Comparison of ENCODE assay signal across 10 cellular contexts in genomic region chr2:240024766-240025165, GRCh38. TPM values are rescaled to one million over a fixed set of nuclear protein-coding genes. Genes with fewer than 3 reads are reported as not detected.
DNase-seq lines count a peak whose midpoint lies in the region; ATAC-seq and TF ChIP-seq lines count a peak whose summit lies in the region.
"Had no signal": no experiment of that assay in that cellular context is flagged by ENCODE, and none has a peak within 500 bp of the region (broad histone marks: within the 10 kb centered on the region; RNA-seq: fewer than 3 reads in every experiment).

No MANE protein-coding gene starts in this region.

- no peak for TF ChIP-seq CTCF in GM12875 (IDR thresholded peaks at IDR 0.05; ENCODE audit: borderline replicate concordance, insufficient read depth, low read depth, low read length)
- no peak for TF ChIP-seq CTCF in coronary artery (IDR thresholded peaks at IDR 0.05)
- TF ChIP-seq CTCF in thoracic aorta (IDR thresholded peaks at IDR 0.05): no peak

- no peak overlapping the region for H2BK120ac ChIP-seq in mesendoderm (ENCODE audit: low read depth, low read length)

- no peak overlapping the region for H4K8ac ChIP-seq in mesendoderm (ENCODE audit: low read depth, low read length)

- WGBS in mesendoderm (ENCODE audit: extremely low coverage, insufficient coverage, low lambda C conversion rate): no CpG with 5 or more reads among the region's 22 CpGs

- no peak overlapping the region for H3K18ac ChIP-seq in mesendoderm (ENCODE audit: low read length)

- H3K36me3 ChIP-seq in SJCRH30: peaks cover 14% of the 10 kb centered on the region
- peaks cover 6% of the 10 kb centered on the region for H3K36me3 ChIP-seq in mesendoderm (ENCODE audit: control insufficient read depth, insufficient read depth, low read length)
- H3K36me3 ChIP-seq in thoracic aorta: peaks cover 8% of the 10 kb centered on the region

- peak overlapping the region; percentile 21; the same call in 1 of the 2 replicates for H3K27ac ChIP-seq in SJCRH30
- H3K27ac ChIP-seq in coronary artery: peak overlapping the region; percentile 93 to 99
- no peak overlapping the region for H3K27ac ChIP-seq in mesendoderm (ENCODE audit: low read depth, low read length)
- H3K27ac ChIP-seq in thoracic aorta: peak overlapping the region in 1 of 2 donors; percentile 98

- no peaks in the 10 kb centered on the region for H3K27me3 ChIP-seq in SJCRH30
- H3K27me3 ChIP-seq in mesendoderm (ENCODE audit: insufficient read depth, low read length, poor library complexity): no peaks in the 10 kb centered on the region
- H3K27me3 ChIP-seq in thoracic aorta (replicated peaks; ENCODE audit: insufficient read depth): no peaks in the 10 kb centered on the region

- H2BK15ac ChIP-seq in mesendoderm (replicated peaks; ENCODE audit: low read depth): no peak overlapping the region

- peaks cover 23% of the 10 kb centered on the region for H3K79me2 ChIP-seq in mesendoderm (ENCODE audit: control insufficient read depth, insufficient read depth, low read length)

- H4K5ac ChIP-seq in mesendoderm (ENCODE audit: low read length): no peak overlapping the region

- H2BK5ac ChIP-seq in mesendoderm (ENCODE audit: low read length): no peak overlapping the region

- H3K4me1 ChIP-seq in SJCRH30 (no peaks in the 10 kb centered on the region), mesendoderm (ENCODE audit: control insufficient read depth, low read depth, low read length) (no peaks in the 10 kb centered on the region), thoracic aorta (ENCODE audit: control insufficient read depth in 1 of 2, low read depth in 2 of 2) (peaks cover 9 to 12% of the 10 kb centered on the region in 2 donors)

- H2AK5ac ChIP-seq in mesendoderm (ENCODE audit: low read length): no peak overlapping the region

- H3K9ac ChIP-seq in mesendoderm (ENCODE audit: low read length): peak overlapping the region; percentile 79

- peak; percentile 9 for ATAC-seq in HG02798 (IDR thresholded peaks at IDR 0.05; ENCODE audit: poor library complexity, unreplicated experiment)
- ATAC-seq in thoracic aorta (ENCODE audit: insufficient number of reproducible peaks, low FRiP score, low read depth): no peak

- DNase-seq in SJCRH30 (peak in 1 of 2 experiments; percentile 12), coronary artery (ENCODE audit: low spot score) (no peak), mesendoderm (peak; percentile 8), thoracic aorta (ENCODE audit: low spot score) (no peak), T1000 (lab: John Stamatoyannopoulos, UW) (no peak), NCI-H2029 treated with DMSO at 0.1 percent for 48 hours (lab: John Stamatoyannopoulos, UW) (no peak)

- no peak overlapping the region for H3K4ac ChIP-seq in mesendoderm (ENCODE audit: low read depth, low read length)

- peak overlapping the region; percentile 84 for H3K56ac ChIP-seq in mesendoderm (ENCODE audit: low read length)

- H3K4me3 ChIP-seq in GM12875 (ENCODE audit: low read depth, low read length): peak overlapping the region; percentile 98
- peak overlapping the region; percentile 69 for H3K4me3 ChIP-seq in SJCRH30
- peak overlapping the region; percentile 100 for H3K4me3 ChIP-seq in coronary artery
- H3K4me3 ChIP-seq in mesendoderm (ENCODE audit: low read length): peak overlapping the region; percentile 85
- H3K4me3 ChIP-seq in thoracic aorta: peak overlapping the region; percentile 100

- H3K9me3 ChIP-seq in SJCRH30 (replicated peaks): no peaks in the 10 kb centered on the region
- H3K9me3 ChIP-seq in thoracic aorta: no peaks in the 10 kb centered on the region

- H3K23ac ChIP-seq in mesendoderm (ENCODE audit: low read length): no peak overlapping the region

- peak overlapping the region; percentile 85 for H3K4me2 ChIP-seq in mesendoderm (ENCODE audit: low read length)

- peaks cover 19% of the 10 kb centered on the region for H3K79me1 ChIP-seq in mesendoderm (ENCODE audit: low read length)

RNA-seq across cellular contexts. Expression of gene NDUFA10, which starts 0.4 kb away (rescaled TPM):
- 146 and 171 TPM in 2 replicates for total RNA-seq in SJCRH30 (2014; rRNA removed; shearing (Covaris generic))
- polyA plus RNA-seq in mesendoderm (2013, experiment 1 of 2): 76.3 TPM
- polyA plus RNA-seq in mesendoderm (2013, experiment 2 of 2): 75.8 TPM
- 10 to 100 TPM; 61.0 to 78.4 TPM for total RNA-seq in thoracic aorta

RNA-seq across cellular contexts. Expression of gene OR6B2, which starts 5.5 kb away (rescaled TPM):
- not detected in 2 replicates for total RNA-seq in SJCRH30 (2014; rRNA removed; shearing (Covaris generic))
- 0.03 TPM for polyA plus RNA-seq in mesendoderm (2013, experiment 1 of 2)
- polyA plus RNA-seq in mesendoderm (2013, experiment 2 of 2): 0.06 TPM
- total RNA-seq in thoracic aorta: not detected
- total RNA-seq: activated CD8-positive, alpha-beta memory T cell treated with anti-CD3 and anti-CD28 coated beads for 36 hours; temporal lobe had no signal

RNA-seq across cellular contexts. Expression of gene OR6B3, which starts 28.6 kb away (rescaled TPM):
- not detected in 2 replicates for total RNA-seq in SJCRH30 (2014; rRNA removed; shearing (Covaris generic))
- polyA plus RNA-seq in mesendoderm (2013, experiment 1 of 2): not detected
- not detected for polyA plus RNA-seq in mesendoderm (2013, experiment 2 of 2)
- not detected for total RNA-seq in thoracic aorta
- total RNA-seq: activated CD8-positive, alpha-beta memory T cell treated with anti-CD3 and anti-CD28 coated beads for 36 hours; temporal lobe had no signal
